In the genomic region with DNA sequence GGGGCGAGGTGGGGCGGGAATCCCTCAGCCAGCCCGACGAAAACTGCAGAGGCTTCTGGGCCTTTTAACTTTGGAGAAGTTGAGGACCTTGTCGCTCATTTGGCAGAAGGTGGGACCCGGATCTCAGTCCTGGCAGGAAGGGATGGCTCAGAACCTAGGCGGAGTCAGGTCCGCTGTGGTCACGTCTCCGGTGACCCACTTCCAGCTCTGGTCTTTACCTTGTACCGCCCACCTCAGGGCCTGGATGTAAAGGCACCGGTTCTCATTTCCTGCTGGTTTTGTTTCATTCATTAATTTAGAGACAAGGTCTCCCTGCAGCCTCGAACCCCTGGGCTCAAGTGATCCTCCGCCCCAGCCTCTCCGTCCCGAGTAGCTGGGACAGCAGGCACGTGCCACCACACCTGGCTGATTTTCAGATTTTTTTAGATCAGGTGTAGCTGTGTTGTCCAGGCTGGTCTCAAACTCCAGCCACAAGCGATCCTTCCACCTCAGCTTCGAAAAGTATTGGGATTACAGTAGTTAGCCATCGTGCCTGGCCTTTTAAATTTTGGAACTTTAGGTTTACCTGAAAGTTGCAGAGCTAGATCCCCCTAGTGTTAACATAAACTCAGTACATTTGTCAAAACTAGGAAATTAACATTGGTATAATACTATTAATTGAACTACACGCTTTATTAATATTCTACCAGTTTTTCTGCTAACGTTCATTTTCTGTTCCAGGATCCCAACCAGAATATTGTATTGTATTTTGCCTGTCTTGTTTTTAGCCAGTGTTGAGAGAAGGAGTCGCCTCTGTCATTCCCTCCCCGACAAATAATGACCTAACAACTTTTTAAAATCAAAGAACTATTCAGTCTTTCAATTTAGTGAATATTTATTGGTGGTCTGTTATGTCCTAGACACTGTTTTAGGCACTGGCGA, we compare ENCODE assay signal across 1 cellular context.
A peak's percentile ranks its signal among the peaks of the same experiment; 100 is the strongest.
TF ChIP-seq lines count a peak whose summit lies in the region.

No MANE protein-coding gene starts in this region.

TF ChIP-seq in GM12878, 131 proteins besides CTCF, POLR2A, EP300 and RAD21 (continues in another document):
- peak; percentile 61; the same call in 1 of the 2 replicates for TF ChIP-seq RAD51 (IDR thresholded peaks at IDR 0.05)
- no peak for TF ChIP-seq BRCA1 (IDR thresholded peaks at IDR 0.05; ENCODE audit: low read depth, low read length)
- TF ChIP-seq BCL11A (IDR thresholded peaks at IDR 0.05; ENCODE audit: low read depth, low read length) = no peak
- TF ChIP-seq, protein P1, sequence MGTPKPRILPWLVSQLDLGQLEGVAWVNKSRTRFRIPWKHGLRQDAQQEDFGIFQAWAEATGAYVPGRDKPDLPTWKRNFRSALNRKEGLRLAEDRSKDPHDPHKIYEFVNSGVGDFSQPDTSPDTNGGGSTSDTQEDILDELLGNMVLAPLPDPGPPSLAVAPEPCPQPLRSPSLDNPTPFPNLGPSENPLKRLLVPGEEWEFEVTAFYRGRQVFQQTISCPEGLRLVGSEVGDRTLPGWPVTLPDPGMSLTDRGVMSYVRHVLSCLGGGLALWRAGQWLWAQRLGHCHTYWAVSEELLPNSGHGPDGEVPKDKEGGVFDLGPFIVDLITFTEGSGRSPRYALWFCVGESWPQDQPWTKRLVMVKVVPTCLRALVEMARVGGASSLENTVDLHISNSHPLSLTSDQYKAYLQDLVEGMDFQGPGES (IDR thresholded peaks at IDR 0.05) = no peak
- no peak for TF ChIP-seq STAT3 (IDR thresholded peaks at IDR 0.05; ENCODE audit: low read depth, low read length)
- no peak for TF ChIP-seq PML (IDR thresholded peaks at IDR 0.05; ENCODE audit: low read length)
- TF ChIP-seq, protein P2, sequence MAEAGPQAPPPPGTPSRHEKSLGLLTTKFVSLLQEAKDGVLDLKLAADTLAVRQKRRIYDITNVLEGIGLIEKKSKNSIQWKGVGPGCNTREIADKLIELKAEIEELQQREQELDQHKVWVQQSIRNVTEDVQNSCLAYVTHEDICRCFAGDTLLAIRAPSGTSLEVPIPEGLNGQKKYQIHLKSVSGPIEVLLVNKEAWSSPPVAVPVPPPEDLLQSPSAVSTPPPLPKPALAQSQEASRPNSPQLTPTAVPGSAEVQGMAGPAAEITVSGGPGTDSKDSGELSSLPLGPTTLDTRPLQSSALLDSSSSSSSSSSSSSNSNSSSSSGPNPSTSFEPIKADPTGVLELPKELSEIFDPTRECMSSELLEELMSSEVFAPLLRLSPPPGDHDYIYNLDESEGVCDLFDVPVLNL (IDR thresholded peaks at IDR 0.05; ENCODE audit: low read depth, low read length) = no peak
- TF ChIP-seq YY1 (IDR thresholded peaks at IDR 0.05; ENCODE audit: low read depth, low read length) = 0 out of 2 replicates have a peak, but pooled peaks have one; percentile 1
- TF ChIP-seq, protein P3, sequence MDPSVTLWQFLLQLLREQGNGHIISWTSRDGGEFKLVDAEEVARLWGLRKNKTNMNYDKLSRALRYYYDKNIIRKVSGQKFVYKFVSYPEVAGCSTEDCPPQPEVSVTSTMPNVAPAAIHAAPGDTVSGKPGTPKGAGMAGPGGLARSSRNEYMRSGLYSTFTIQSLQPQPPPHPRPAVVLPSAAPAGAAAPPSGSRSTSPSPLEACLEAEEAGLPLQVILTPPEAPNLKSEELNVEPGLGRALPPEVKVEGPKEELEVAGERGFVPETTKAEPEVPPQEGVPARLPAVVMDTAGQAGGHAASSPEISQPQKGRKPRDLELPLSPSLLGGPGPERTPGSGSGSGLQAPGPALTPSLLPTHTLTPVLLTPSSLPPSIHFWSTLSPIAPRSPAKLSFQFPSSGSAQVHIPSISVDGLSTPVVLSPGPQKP (IDR thresholded peaks at IDR 0.05; ENCODE audit: low read depth, low read length) = no peak
- TF ChIP-seq MTA3 (IDR thresholded peaks at IDR 0.05; ENCODE audit: borderline replicate concordance, low read length) = peak; percentile 73; the same call in 1 of the 2 replicates
- 0 out of 2 replicates have a peak, but pooled peaks have one; percentile 70 for TF ChIP-seq CBX5 (IDR thresholded peaks at IDR 0.05; ENCODE audit: low read depth)
- TF ChIP-seq CHD1 (IDR thresholded peaks at IDR 0.05; ENCODE audit: low read depth, low read length) = no peak
- TF ChIP-seq, protein P4, sequence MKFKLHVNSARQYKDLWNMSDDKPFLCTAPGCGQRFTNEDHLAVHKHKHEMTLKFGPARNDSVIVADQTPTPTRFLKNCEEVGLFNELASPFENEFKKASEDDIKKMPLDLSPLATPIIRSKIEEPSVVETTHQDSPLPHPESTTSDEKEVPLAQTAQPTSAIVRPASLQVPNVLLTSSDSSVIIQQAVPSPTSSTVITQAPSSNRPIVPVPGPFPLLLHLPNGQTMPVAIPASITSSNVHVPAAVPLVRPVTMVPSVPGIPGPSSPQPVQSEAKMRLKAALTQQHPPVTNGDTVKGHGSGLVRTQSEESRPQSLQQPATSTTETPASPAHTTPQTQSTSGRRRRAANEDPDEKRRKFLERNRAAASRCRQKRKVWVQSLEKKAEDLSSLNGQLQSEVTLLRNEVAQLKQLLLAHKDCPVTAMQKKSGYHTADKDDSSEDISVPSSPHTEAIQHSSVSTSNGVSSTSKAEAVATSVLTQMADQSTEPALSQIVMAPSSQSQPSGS (IDR thresholded peaks at IDR 0.05; ENCODE audit: low read length) = 0 out of 2 replicates have a peak, but pooled peaks have one; percentile 14
- no peak for TF ChIP-seq ZNF217 (IDR thresholded peaks at IDR 0.05)
- TF ChIP-seq, protein P5, sequence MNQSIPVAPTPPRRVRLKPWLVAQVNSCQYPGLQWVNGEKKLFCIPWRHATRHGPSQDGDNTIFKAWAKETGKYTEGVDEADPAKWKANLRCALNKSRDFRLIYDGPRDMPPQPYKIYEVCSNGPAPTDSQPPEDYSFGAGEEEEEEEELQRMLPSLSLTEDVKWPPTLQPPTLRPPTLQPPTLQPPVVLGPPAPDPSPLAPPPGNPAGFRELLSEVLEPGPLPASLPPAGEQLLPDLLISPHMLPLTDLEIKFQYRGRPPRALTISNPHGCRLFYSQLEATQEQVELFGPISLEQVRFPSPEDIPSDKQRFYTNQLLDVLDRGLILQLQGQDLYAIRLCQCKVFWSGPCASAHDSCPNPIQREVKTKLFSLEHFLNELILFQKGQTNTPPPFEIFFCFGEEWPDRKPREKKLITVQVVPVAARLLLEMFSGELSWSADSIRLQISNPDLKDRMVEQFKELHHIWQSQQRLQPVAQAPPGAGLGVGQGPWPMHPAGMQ (IDR thresholded peaks at IDR 0.05; ENCODE audit: borderline replicate concordance) = no peak
- TF ChIP-seq CEBPB (IDR thresholded peaks at IDR 0.05; ENCODE audit: borderline replicate concordance in 1 of 2, low read depth in 2 of 2, low read length in 2 of 2) = no peak
- no peak for TF ChIP-seq NR2C1 (IDR thresholded peaks at IDR 0.05)
- TF ChIP-seq, protein P6, sequence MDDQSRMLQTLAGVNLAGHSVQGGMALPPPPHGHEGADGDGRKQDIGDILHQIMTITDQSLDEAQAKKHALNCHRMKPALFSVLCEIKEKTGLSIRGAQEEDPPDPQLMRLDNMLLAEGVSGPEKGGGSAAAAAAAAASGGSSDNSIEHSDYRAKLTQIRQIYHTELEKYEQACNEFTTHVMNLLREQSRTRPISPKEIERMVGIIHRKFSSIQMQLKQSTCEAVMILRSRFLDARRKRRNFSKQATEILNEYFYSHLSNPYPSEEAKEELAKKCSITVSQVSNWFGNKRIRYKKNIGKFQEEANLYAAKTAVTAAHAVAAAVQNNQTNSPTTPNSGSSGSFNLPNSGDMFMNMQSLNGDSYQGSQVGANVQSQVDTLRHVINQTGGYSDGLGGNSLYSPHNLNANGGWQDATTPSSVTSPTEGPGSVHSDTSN (IDR thresholded peaks at IDR 0.05; ENCODE audit: insufficient replicate concordance, low read depth, low read length) = no peak
- TF ChIP-seq YBX1 (IDR thresholded peaks at IDR 0.05) = no peak
- no peak for TF ChIP-seq BACH1 (IDR thresholded peaks at IDR 0.05; ENCODE audit: borderline replicate concordance)
- no peak for TF ChIP-seq BMI1 (IDR thresholded peaks at IDR 0.05; ENCODE audit: borderline replicate concordance)
- no peak for TF ChIP-seq ZNF207 (IDR thresholded peaks at IDR 0.05; ENCODE audit: borderline replicate concordance)
- no peak for TF ChIP-seq POLR2AphosphoS2 (IDR thresholded peaks at IDR 0.05; ENCODE audit: low read depth, low read length)
- TF ChIP-seq EED (IDR thresholded peaks at IDR 0.05; ENCODE audit: low read depth) = 0 out of 2 replicates have a peak, but pooled peaks have one; percentile 17
- no peak for TF ChIP-seq NR2C2 (IDR thresholded peaks at IDR 0.05; ENCODE audit: borderline replicate concordance, control insufficient read depth, insufficient read length, low read depth)
- no peak for TF ChIP-seq FOXK2 (IDR thresholded peaks at IDR 0.05)
- TF ChIP-seq GABPA (IDR thresholded peaks at IDR 0.05; ENCODE audit: low read depth) = peak; percentile 41; the same call in 1 of the 2 replicates
- TF ChIP-seq, protein P7, sequence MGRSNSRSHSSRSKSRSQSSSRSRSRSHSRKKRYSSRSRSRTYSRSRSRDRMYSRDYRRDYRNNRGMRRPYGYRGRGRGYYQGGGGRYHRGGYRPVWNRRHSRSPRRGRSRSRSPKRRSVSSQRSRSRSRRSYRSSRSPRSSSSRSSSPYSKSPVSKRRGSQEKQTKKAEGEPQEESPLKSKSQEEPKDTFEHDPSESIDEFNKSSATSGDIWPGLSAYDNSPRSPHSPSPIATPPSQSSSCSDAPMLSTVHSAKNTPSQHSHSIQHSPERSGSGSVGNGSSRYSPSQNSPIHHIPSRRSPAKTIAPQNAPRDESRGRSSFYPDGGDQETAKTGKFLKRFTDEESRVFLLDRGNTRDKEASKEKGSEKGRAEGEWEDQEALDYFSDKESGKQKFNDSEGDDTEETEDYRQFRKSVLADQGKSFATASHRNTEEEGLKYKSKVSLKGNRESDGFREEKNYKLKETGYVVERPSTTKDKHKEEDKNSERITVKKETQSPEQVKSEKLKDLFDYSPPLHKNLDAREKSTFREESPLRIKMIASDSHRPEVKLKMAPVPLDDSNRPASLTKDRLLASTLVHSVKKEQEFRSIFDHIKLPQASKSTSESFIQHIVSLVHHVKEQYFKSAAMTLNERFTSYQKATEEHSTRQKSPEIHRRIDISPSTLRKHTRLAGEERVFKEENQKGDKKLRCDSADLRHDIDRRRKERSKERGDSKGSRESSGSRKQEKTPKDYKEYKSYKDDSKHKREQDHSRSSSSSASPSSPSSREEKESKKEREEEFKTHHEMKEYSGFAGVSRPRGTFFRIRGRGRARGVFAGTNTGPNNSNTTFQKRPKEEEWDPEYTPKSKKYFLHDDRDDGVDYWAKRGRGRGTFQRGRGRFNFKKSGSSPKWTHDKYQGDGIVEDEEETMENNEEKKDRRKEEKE (IDR thresholded peaks at IDR 0.05) = no peak
- no peak for TF ChIP-seq ZSCAN29 (IDR thresholded peaks at IDR 0.05)
- 0 out of 2 replicates have a peak, but pooled peaks have one; percentile 27 for TF ChIP-seq SMARCA5 (IDR thresholded peaks at IDR 0.05)
- TF ChIP-seq, protein P8, sequence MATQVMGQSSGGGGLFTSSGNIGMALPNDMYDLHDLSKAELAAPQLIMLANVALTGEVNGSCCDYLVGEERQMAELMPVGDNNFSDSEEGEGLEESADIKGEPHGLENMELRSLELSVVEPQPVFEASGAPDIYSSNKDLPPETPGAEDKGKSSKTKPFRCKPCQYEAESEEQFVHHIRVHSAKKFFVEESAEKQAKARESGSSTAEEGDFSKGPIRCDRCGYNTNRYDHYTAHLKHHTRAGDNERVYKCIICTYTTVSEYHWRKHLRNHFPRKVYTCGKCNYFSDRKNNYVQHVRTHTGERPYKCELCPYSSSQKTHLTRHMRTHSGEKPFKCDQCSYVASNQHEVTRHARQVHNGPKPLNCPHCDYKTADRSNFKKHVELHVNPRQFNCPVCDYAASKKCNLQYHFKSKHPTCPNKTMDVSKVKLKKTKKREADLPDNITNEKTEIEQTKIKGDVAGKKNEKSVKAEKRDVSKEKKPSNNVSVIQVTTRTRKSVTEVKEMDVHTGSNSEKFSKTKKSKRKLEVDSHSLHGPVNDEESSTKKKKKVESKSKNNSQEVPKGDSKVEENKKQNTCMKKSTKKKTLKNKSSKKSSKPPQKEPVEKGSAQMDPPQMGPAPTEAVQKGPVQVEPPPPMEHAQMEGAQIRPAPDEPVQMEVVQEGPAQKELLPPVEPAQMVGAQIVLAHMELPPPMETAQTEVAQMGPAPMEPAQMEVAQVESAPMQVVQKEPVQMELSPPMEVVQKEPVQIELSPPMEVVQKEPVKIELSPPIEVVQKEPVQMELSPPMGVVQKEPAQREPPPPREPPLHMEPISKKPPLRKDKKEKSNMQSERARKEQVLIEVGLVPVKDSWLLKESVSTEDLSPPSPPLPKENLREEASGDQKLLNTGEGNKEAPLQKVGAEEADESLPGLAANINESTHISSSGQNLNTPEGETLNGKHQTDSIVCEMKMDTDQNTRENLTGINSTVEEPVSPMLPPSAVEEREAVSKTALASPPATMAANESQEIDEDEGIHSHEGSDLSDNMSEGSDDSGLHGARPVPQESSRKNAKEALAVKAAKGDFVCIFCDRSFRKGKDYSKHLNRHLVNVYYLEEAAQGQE (IDR thresholded peaks at IDR 0.05; ENCODE audit: low read depth, low read length) = no peak
- TF ChIP-seq, protein P9, sequence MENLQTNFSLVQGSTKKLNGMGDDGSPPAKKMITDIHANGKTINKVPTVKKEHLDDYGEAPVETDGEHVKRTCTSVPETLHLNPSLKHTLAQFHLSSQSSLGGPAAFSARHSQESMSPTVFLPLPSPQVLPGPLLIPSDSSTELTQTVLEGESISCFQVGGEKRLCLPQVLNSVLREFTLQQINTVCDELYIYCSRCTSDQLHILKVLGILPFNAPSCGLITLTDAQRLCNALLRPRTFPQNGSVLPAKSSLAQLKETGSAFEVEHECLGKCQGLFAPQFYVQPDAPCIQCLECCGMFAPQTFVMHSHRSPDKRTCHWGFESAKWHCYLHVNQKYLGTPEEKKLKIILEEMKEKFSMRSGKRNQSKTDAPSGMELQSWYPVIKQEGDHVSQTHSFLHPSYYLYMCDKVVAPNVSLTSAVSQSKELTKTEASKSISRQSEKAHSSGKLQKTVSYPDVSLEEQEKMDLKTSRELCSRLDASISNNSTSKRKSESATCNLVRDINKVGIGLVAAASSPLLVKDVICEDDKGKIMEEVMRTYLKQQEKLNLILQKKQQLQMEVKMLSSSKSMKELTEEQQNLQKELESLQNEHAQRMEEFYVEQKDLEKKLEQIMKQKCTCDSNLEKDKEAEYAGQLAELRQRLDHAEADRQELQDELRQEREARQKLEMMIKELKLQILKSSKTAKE (IDR thresholded peaks at IDR 0.05; ENCODE audit: low read depth, poor library complexity, severe bottlenecking) = no peak
- no peak for TF ChIP-seq RFX5 (IDR thresholded peaks at IDR 0.05; ENCODE audit: low read depth, low read length)
